12 cellular contexts compared by ENCODE assay signal in genomic region chr19:51501594-51502263, GRCh38. TPM values are rescaled to one million over a fixed set of nuclear protein-coding genes. Genes with fewer than 3 reads are reported as not detected.
DNase-seq lines count a peak whose midpoint lies in the region; ATAC-seq and TF ChIP-seq lines count a peak whose summit lies in the region.
"Had no signal": no experiment of that assay in that cellular context is flagged by ENCODE, and none has a peak within 500 bp of the region (broad histone marks: within the 10 kb centered on the region; RNA-seq: fewer than 3 reads in every experiment).

Gene SIGLEC12 (minus strand): TSS chr19:51501800. CDS start chr19:51501733, 67 bp downstream.

- H3K27ac Mint-ChIP-seq in activated CD8-positive, alpha-beta T cell treated with anti-CD3 and anti-CD28 coated beads, Interleukin-2, amount 10 ng/mL, durations not matched to agents 7 days and 5 days = peak within 1 kb of the TSS; percentile 87

- CTCF ChIA-PET in activated CD8-positive, alpha-beta T cell treated with anti-CD3 and anti-CD28 coated beads, Interleukin-2, amount 10 ng/mL, durations not matched to agents 7 days and 5 days (lab: Charles Lee) = interaction anchor here (1.7 kb wide), 1 partner anchor 14 kb away, joined by 5 read pairs; no protein-coding TSS in a partner anchor

- H3K9me3 Mint-ChIP-seq in activated CD8-positive, alpha-beta T cell treated with anti-CD3 and anti-CD28 coated beads, Interleukin-2, amount 10 ng/mL, durations not matched to agents 7 days and 5 days (ENCODE audit: insufficient read depth) = no peaks in the 10 kb centered on the region

- H3K36me3 Mint-ChIP-seq in activated CD8-positive, alpha-beta T cell treated with anti-CD3 and anti-CD28 coated beads, Interleukin-2, amount 10 ng/mL, durations not matched to agents 7 days and 5 days (ENCODE audit: low read depth) = peaks cover 4% of the 10 kb centered on the region

- H3K4me1 Mint-ChIP-seq in activated CD8-positive, alpha-beta T cell treated with anti-CD3 and anti-CD28 coated beads, Interleukin-2, amount 10 ng/mL, durations not matched to agents 7 days and 5 days (ENCODE audit: low read depth) = peaks cover 35% of the 10 kb centered on the region

- H3K9me3 ChIP-seq in left lung (peaks cover 0 to 11% of the 10 kb centered on the region in 2 donors), upper lobe of right lung (peaks cover 3% of the 10 kb centered on the region)
- no peaks in the 10 kb centered on the region for H3K9me3 ChIP-seq in effector memory CD4-positive, alpha-beta T cell (ENCODE audit: control insufficient read depth, low read length)
- H3K9me3 ChIP-seq: gastrocnemius medialis had no signal

- no peaks in the 10 kb centered on the region for H3K27me3 Mint-ChIP-seq in activated CD8-positive, alpha-beta T cell treated with anti-CD3 and anti-CD28 coated beads, Interleukin-2, amount 10 ng/mL, durations not matched to agents 7 days and 5 days (ENCODE audit: low read depth)

- peaks cover 0 to 6% of the 10 kb centered on the region in 2 donors for H3K27me3 ChIP-seq in left lung
- no peaks in the 10 kb centered on the region for H3K27me3 ChIP-seq in upper lobe of right lung
- no peaks in the 10 kb centered on the region for H3K27me3 ChIP-seq in effector memory CD4-positive, alpha-beta T cell (replicated peaks; ENCODE audit: control insufficient read depth, insufficient read depth, low read length, poor library complexity, severe bottlenecking)
- H3K27me3 ChIP-seq: gastrocnemius medialis had no signal

- POLR2A ChIA-PET in activated CD8-positive, alpha-beta T cell treated with anti-CD3 and anti-CD28 coated beads, Interleukin-2, amount 10 ng/mL, durations not matched to agents 7 days and 5 days (lab: Charles Lee) = no interaction called here

- H3K27ac ChIP-seq in left lung (peak within 1 kb of the TSS in 1 of 2 donors; percentile 45), upper lobe of right lung (no peak within 1 kb of the TSS)
- H3K27ac ChIP-seq in effector memory CD4-positive, alpha-beta T cell (ENCODE audit: insufficient read depth, low read length, poor library complexity, severe bottlenecking) = no peak within 1 kb of the TSS
- H3K27ac ChIP-seq: C4-2B, gastrocnemius medialis had no signal

- H3K36me3 ChIP-seq in left lung = no peaks in the 10 kb centered on the region
- H3K36me3 ChIP-seq in upper lobe of right lung = no peaks in the 10 kb centered on the region
- H3K36me3 ChIP-seq in effector memory CD4-positive, alpha-beta T cell (ENCODE audit: control insufficient read depth, insufficient read depth, low read length) = no peaks in the 10 kb centered on the region
- H3K36me3 ChIP-seq: gastrocnemius medialis had no signal

- ATAC-seq in activated CD8-positive, alpha-beta T cell treated with anti-CD3 and anti-CD28 coated beads, Interleukin-2, amount 10 ng/mL, durations not matched to agents 7 days and 5 days = peak; percentile 54
- ATAC-seq in left lung (peak; percentile 68), upper lobe of right lung (peak; percentile 78)
- ATAC-seq: gastrocnemius medialis had no signal

- H3K4me3 Mint-ChIP-seq in activated CD8-positive, alpha-beta T cell treated with anti-CD3 and anti-CD28 coated beads, Interleukin-2, amount 10 ng/mL, durations not matched to agents 7 days and 5 days = peak within 1 kb of the TSS; percentile 56

- intact Hi-C loops in left lung (cut with DNase I) (no loop called here), upper lobe of right lung (cut with DNase I) (no loop called here)

- H3K4me1 ChIP-seq in left lung = peaks cover 0 to 21% of the 10 kb centered on the region in 2 donors
- H3K4me1 ChIP-seq in upper lobe of right lung = no peaks in the 10 kb centered on the region
- no peaks in the 10 kb centered on the region for H3K4me1 ChIP-seq in effector memory CD4-positive, alpha-beta T cell (ENCODE audit: control insufficient read depth, insufficient read depth, low read length, poor library complexity, severe bottlenecking)
- H3K4me1 ChIP-seq: gastrocnemius medialis had no signal

- TF ChIP-seq CTCF in left lung (IDR thresholded peaks at IDR 0.05) = no peak
- TF ChIP-seq CTCF in upper lobe of right lung (IDR thresholded peaks at IDR 0.05) = no peak

- H3K4me3 ChIP-seq in left lung (peak within 1 kb of the TSS in 1 of 2 donors; percentile 19), upper lobe of right lung (no peak within 1 kb of the TSS)
- H3K4me3 ChIP-seq in effector memory CD4-positive, alpha-beta T cell (ENCODE audit: insufficient read depth, low read depth, low read length, poor library complexity, severe bottlenecking) = no peak within 1 kb of the TSS
- H3K4me3 ChIP-seq: gastrocnemius medialis had no signal

- peak; percentile 23 for DNase-seq in stimulated activated CD4-positive, alpha-beta T cell treated with anti-CD3 and anti-CD28 coated beads, Interleukin-4, amount 100 ng/mL, for 24 hours
- DNase-seq in stimulated activated CD4-positive, alpha-beta T cell treated with anti-CD3 and anti-CD28 coated beads, Interleukin-12 subunit alpha, Interleukin-12 subunit beta, amount 100 ng/mL, for 4 hours = no peak
- peak; percentile 48 for DNase-seq in activated CD8-positive, alpha-beta T cell treated with anti-CD3 and anti-CD28 coated beads, Interleukin-2, amount 10 ng/mL, durations not matched to agents 7 days and 5 days
- DNase-seq in left lung (peak; percentile 78 to 86), upper lobe of right lung (no peak), amniotic stem cell (lab: John Stamatoyannopoulos, UW) (no peak), 8988T (no peak)
- DNase-seq in effector memory CD4-positive, alpha-beta T cell = no peak
- DNase-seq: mesendoderm, NCI-H226 had no signal

RNA-seq across cellular contexts. Expression of gene SIGLEC12, which starts in this region (rescaled TPM):
- under 1 TPM; 0.34 to 0.53 TPM for total RNA-seq in activated CD8-positive, alpha-beta T cell treated with anti-CD3 and anti-CD28 coated beads, Interleukin-2, amount 10 ng/mL, durations not matched to agents 7 days and 5 days
- total RNA-seq in left lung (1 to 10 TPM; 1.3 to 1.9 TPM), upper lobe of right lung (3.7 TPM)
- total RNA-seq: gastrocnemius medialis had no signal

Comparison
In these comparisons a context has a peak if more than half of its experiments do, and no peak if none do; other contexts are left out.
1. DNase-seq: peak in stimulated activated CD4-positive, alpha-beta T cell treated with anti-CD3 and anti-CD28 coated beads, Interleukin-4, amount 100 ng/mL, for 24 hours (single experiment) and left lung (2 of 2); none in stimulated activated CD4-positive, alpha-beta T cell treated with anti-CD3 and anti-CD28 coated beads, Interleukin-12 subunit alpha, Interleukin-12 subunit beta, amount 100 ng/mL, for 4 hours (single experiment), upper lobe of right lung (single experiment), amniotic stem cell (single experiment), effector memory CD4-positive, alpha-beta T cell (0 of 3) and 8988T (single experiment).
2. Peak in DNase-seq and ATAC-seq in activated CD8-positive, alpha-beta T cell treated with anti-CD3 and anti-CD28 coated beads, Interleukin-2, amount 10 ng/mL, durations not matched to agents 7 days and 5 days; RNA of the gene not detected or under 1 TPM.
3. Peak in every context shown above with its lines, with median percentiles within 50 percentile points of each other: ATAC-seq.